ENCODE assay signal across 19 cellular contexts in the genomic region with DNA sequence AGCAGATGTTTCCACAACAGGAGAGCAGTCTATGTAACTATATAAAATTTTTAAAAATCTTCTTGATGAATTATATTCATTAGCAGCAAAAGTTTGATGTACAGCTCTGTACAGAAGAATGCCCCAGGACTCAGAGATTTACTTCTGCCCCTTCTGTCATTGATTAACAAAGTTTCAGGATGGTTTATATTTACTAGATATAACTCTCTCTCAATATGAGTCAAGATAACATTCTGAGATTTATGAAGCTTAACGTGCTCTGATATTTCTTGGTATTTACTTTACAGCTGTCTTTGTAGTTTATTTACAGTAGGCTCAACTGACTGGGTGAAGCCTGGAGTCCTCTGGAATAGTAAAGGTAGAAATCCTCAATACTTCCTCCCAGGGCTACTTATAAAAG.
DNase-seq lines count a peak whose midpoint lies in the region; ATAC-seq lines count a peak whose summit lies in the region.
"Had no signal": no experiment of that assay in that cellular context is flagged by ENCODE, and none has a peak within 500 bp of the region (broad histone marks: within the 10 kb centered on the region; RNA-seq: fewer than 3 reads in every experiment).

No MANE protein-coding gene starts in this region.

- DNase-seq in HT-29 (ENCODE audit: low spot score) (peak; percentile 16), epidermal melanocyte (ENCODE audit: insufficient read length, low spot score) (no peak), AG20443 (ENCODE audit: low spot score) (no peak), midbrain (lab: John Stamatoyannopoulos, UW) (no peak), NCI-H2107 treated with DMSO at 0.1 percent for 48 hours (lab: John Stamatoyannopoulos, UW; ENCODE audit: unreplicated experiment) (no peak)
- DNase-seq: activated T-cell treated with anti-CD3 and anti-CD28 coated beads, Interleukin-2, amount 50 U/mL, for 48 hours; AML-193; central memory CD4-positive, alpha-beta T cell; DMS 273 treated with DMSO at 0.1 percent for 48 hours; endodermal cell; foreskin keratinocyte; mammary epithelial cell; NK-92 treated with Interleukin-12 subunit alpha and Interleukin-12 subunit beta, amount 100 ng/mL, for 24 hours; stimulated activated CD8-positive, alpha-beta memory T cell treated with anti-CD3 and anti-CD28 coated beads, Interleukin-4, amount 100 ng/mL, for 48 hours; testis had no signal

- ATAC-seq in GM18873 (IDR thresholded peaks at IDR 0.05; ENCODE audit: low FRiP score, unreplicated experiment) = peak; percentile 84
- peak; percentile 56 for ATAC-seq in GM21528 (IDR thresholded peaks at IDR 0.05; ENCODE audit: low FRiP score, unreplicated experiment)
- ATAC-seq in HG03095 (IDR thresholded peaks at IDR 0.05; ENCODE audit: unreplicated experiment) = peak; percentile 70
- ATAC-seq: foreskin keratinocyte, Right ventricle myocardium inferior had no signal
